In the genomic region with DNA sequence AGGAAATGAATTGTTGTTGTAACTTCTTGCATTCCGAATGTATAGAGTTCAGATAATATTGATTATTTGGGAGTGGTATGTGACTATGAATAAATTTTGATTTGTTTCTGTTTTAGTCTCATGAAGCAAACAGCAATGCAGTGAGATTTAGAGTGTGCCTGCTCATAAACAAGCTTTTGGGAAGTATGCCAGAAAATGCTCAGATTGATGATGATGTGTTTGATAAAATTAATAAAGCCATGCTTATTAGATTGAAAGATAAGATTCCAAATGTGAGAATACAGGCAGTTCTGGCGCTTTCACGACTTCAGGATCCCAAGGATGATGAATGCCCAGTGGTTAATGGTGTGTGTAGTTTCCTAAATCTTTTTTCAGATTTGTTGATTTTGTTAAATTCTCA, we compare ENCODE assay signal across 10 cellular contexts. TPM values are rescaled to one million over a fixed set of nuclear protein-coding genes. Genes with fewer than 3 reads are reported as not detected.
DNase-seq lines count a peak whose midpoint lies in the region; ATAC-seq and TF ChIP-seq lines count a peak whose summit lies in the region.
"Had no signal": no experiment of that assay in that cellular context is flagged by ENCODE, and none has a peak within 500 bp of the region (broad histone marks: within the 10 kb centered on the region; RNA-seq: fewer than 3 reads in every experiment).

No MANE protein-coding gene starts in this region.

- POLR2A ChIA-PET in AG04450 (lab: Yijun Ruan, JAX): no interaction called here
- POLR2A ChIA-PET in HEK293T (lab: Yijun Ruan, JAX): no interaction called here

- H3K36me3 ChIP-seq in GM23338 (ENCODE audit: insufficient read depth) (peaks cover 10% of the 10 kb centered on the region; the same call in 1 of the 2 replicates), WERI-Rb-1 (peaks cover 78% of the 10 kb centered on the region)

- peak overlapping the region; percentile 92 for H3K4me2 ChIP-seq in GM23338

- H4K20me1 ChIP-seq in GM23338 (replicated peaks; ENCODE audit: insufficient read depth): peaks cover 18% of the 10 kb centered on the region

- peaks cover 83% of the 10 kb centered on the region for H3K79me2 ChIP-seq in GM23338 (replicated peaks; ENCODE audit: insufficient read depth)

- ATAC-seq in GM23338: no peak
- ATAC-seq: psoas muscle had no signal

- CTCF ChIA-PET in AG04450 (lab: Charles Lee) (no interaction called here), HEK293T (lab: Yijun Ruan, JAX) (no interaction called here)

- no peak for TF ChIP-seq CTCF in AG04450 (IDR thresholded peaks at IDR 0.05; ENCODE audit: low read depth, low read length)
- TF ChIP-seq CTCF in GM23338 (conservative IDR thresholded peaks at IDR 0.05; ENCODE audit: low read depth in 2 of 2): no peak
- no peak for TF ChIP-seq CTCF in WERI-Rb-1 (IDR thresholded peaks at IDR 0.05; ENCODE audit: low read depth, low read length)
- TF ChIP-seq CTCF in fibroblast of villous mesenchyme (IDR thresholded peaks at IDR 0.05; ENCODE audit: insufficient read depth, low read depth, low read length): no peak

- DNase-seq in AG04450 (ENCODE audit: low read depth, low spot score) (no peak), GM23338 (ENCODE audit: low spot score) (no peak), WERI-Rb-1 (no peak), fibroblast of villous mesenchyme (ENCODE audit: low read depth) (no peak), superior temporal gyrus (ENCODE audit: extremely low spot score) (no peak), HEK293T (ENCODE audit: extremely low spot score) (no peak), cerebellum (ENCODE audit: low spot score) (no peak), NOMO-1 treated with dmso at 0.1 percent for 144 hours (lab: John Stamatoyannopoulos, UW; ENCODE audit: unreplicated experiment) (no peak)
- DNase-seq: psoas muscle had no signal

- H3K27me3 ChIP-seq in AG04450 (ENCODE audit: control insufficient read depth, insufficient read depth, low read length) (no peaks in the 10 kb centered on the region), GM23338 (ENCODE audit: insufficient read depth) (no peaks in the 10 kb centered on the region), WERI-Rb-1 (ENCODE audit: insufficient read depth, low read depth, severe bottlenecking) (no peaks in the 10 kb centered on the region)

- no peaks in the 10 kb centered on the region for H3F3A ChIP-seq in GM23338 (replicated peaks; ENCODE audit: low read depth)

- no peaks in the 10 kb centered on the region for H3K27me3 Mint-ChIP-seq in GM23338 (ENCODE audit: insufficient read depth, low read depth, poor library complexity)
- H3K27me3 Mint-ChIP-seq: dendritic cell treated with granulocyte-macrophage colony-stimulating factor and Interleukin-4, amounts not matched to agents 40 ng/mL and 50 ng/mL, for 4 days had no signal

- peak overlapping the region; percentile 100 for H3K4me3 Mint-ChIP-seq in GM23338
- H3K4me3 Mint-ChIP-seq: dendritic cell treated with granulocyte-macrophage colony-stimulating factor and Interleukin-4, amounts not matched to agents 40 ng/mL and 50 ng/mL, for 4 days had no signal

- no peak overlapping the region for H3K27ac Mint-ChIP-seq in GM23338

- H2AFZ ChIP-seq in GM23338: no peak overlapping the region

- H3K9me3 Mint-ChIP-seq in GM23338: no peaks in the 10 kb centered on the region
- H3K9me3 Mint-ChIP-seq: dendritic cell treated with granulocyte-macrophage colony-stimulating factor and Interleukin-4, amounts not matched to agents 40 ng/mL and 50 ng/mL, for 4 days had no signal

- H3K4me3 ChIP-seq in AG04450 (ENCODE audit: low read depth, low read length) (peak overlapping the region; percentile 11; the same call in 1 of the 2 replicates), GM23338 (peak overlapping the region; percentile 89), WERI-Rb-1 (ENCODE audit: low read depth, low read length) (peak overlapping the region; percentile 94), fibroblast of villous mesenchyme (ENCODE audit: low read depth, low read length) (peak overlapping the region; percentile 89)
- H3K4me3 ChIP-seq: psoas muscle had no signal

- peaks cover 14% of the 10 kb centered on the region for H3K4me1 ChIP-seq in GM23338 (ENCODE audit: insufficient read depth)

- H3K27ac ChIP-seq in AG04450 (ENCODE audit: low read depth, low read length): no peak overlapping the region
- no peak overlapping the region for H3K27ac ChIP-seq in GM23338 (ENCODE audit: low read depth)
- no peak overlapping the region for H3K27ac ChIP-seq in WERI-Rb-1
- H3K27ac ChIP-seq: psoas muscle had no signal

- peaks cover 52% of the 10 kb centered on the region for H3K36me3 Mint-ChIP-seq in GM23338 (ENCODE audit: low read depth)

- H3K4me1 Mint-ChIP-seq in GM23338: peaks cover 18% of the 10 kb centered on the region

- H3K9me3 ChIP-seq in AG04450 (ENCODE audit: control insufficient read depth, insufficient read depth, low read length) (0 out of 2 replicates have a peak, but pooled peaks cover 2% of the 10 kb centered on the region), WERI-Rb-1 (ENCODE audit: severe bottlenecking) (no peaks in the 10 kb centered on the region)
- H3K9me3 ChIP-seq: psoas muscle had no signal

- H3K9me2 ChIP-seq in GM23338 (ENCODE audit: insufficient read depth): no peaks in the 10 kb centered on the region

TF ChIP-seq in GM23338, 12 proteins besides CTCF, POLR2A, EP300 and RAD21:
- TF ChIP-seq CREB1 (CRISPR knock-in tag; IDR thresholded peaks at IDR 0.05; ENCODE audit: low read depth) (no peak), ETS1 (IDR thresholded peaks at IDR 0.05) (no peak)

TF ChIP-seq in HEK293T, 16 proteins besides CTCF, POLR2A, EP300 and RAD21:
- TF ChIP-seq FOXA1 (IDR thresholded peaks at IDR 0.05) (no peak), CTBP1 (IDR thresholded peaks at IDR 0.05; ENCODE audit: borderline replicate concordance) (no peak), LEF1 (IDR thresholded peaks at IDR 0.05; ENCODE audit: borderline replicate concordance) (no peak), SP1 (IDR thresholded peaks at IDR 0.05) (no peak), NFRKB (IDR thresholded peaks at IDR 0.05) (no peak), L3MBTL2 (conservative IDR thresholded peaks at IDR 0.05) (no peak), FOXM1 (IDR thresholded peaks at IDR 0.05; ENCODE audit: borderline replicate concordance) (no peak), ELF4 (IDR thresholded peaks at IDR 0.05) (no peak), ZNF384 (IDR thresholded peaks at IDR 0.05) (no peak), SUZ12 (IDR thresholded peaks at IDR 0.05) (no peak), HDGF (IDR thresholded peaks at IDR 0.05; ENCODE audit: borderline replicate concordance) (no peak), BHLHE40 (IDR thresholded peaks at IDR 0.05; ENCODE audit: borderline replicate concordance) (no peak), ARNT (IDR thresholded peaks at IDR 0.05) (no peak)
- TF ChIP-seq, protein P1, sequence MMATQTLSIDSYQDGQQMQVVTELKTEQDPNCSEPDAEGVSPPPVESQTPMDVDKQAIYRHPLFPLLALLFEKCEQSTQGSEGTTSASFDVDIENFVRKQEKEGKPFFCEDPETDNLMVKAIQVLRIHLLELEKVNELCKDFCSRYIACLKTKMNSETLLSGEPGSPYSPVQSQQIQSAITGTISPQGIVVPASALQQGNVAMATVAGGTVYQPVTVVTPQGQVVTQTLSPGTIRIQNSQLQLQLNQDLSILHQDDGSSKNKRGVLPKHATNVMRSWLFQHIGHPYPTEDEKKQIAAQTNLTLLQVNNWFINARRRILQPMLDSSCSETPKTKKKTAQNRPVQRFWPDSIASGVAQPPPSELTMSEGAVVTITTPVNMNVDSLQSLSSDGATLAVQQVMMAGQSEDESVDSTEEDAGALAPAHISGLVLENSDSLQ (IDR thresholded peaks at IDR 0.05): no peak

RNA-seq across cellular contexts. Expression of gene NCAPG, which starts 2.0 kb away (rescaled TPM):
- polyA plus RNA-seq in AG04450 (2011; rRNA removed) (5.3 and 9.1 TPM in 2 replicates), GM23338 (2016; fragmentation: Nextera tagmentation; extraction: Ambion mirVana) (18.7 and 24.4 TPM in 2 replicates)
- 3.0 and 6.1 TPM in 2 replicates for polyA minus RNA-seq in AG04450 (2011; rRNA and poly(A)+ RNA removed)
- total RNA-seq in GM23338 (2014; rRNA removed; shearing (Covaris generic)): 40.9 and 45.8 TPM in 2 replicates
- total RNA-seq in fibroblast of villous mesenchyme (17.4 and 32.8 TPM in 2 replicates), cerebellum (41.3 TPM)

RNA-seq across cellular contexts. Expression of gene DCAF16, which starts 2.2 kb away (rescaled TPM):
- polyA plus RNA-seq in AG04450 (2011; rRNA removed) (19.8 and 22.2 TPM in 2 replicates), GM23338 (2016; fragmentation: Nextera tagmentation; extraction: Ambion mirVana) (26.5 and 28.7 TPM in 2 replicates)
- 16.9 and 20.3 TPM in 2 replicates for polyA minus RNA-seq in AG04450 (2011; rRNA and poly(A)+ RNA removed)
- total RNA-seq in GM23338 (2014; rRNA removed; shearing (Covaris generic)): 42.8 and 46.3 TPM in 2 replicates
- total RNA-seq in fibroblast of villous mesenchyme (21.2 and 23.8 TPM in 2 replicates), cerebellum (49.4 TPM)

RNA-seq across cellular contexts. Expression of gene FAM184B, which starts 31.4 kb away (rescaled TPM):
- polyA plus RNA-seq in AG04450 (2011; rRNA removed): 0.07 and 0.09 TPM in 2 replicates
- 0.05 and 0.09 TPM in 2 replicates for polyA minus RNA-seq in AG04450 (2011; rRNA and poly(A)+ RNA removed)
- 0.31 and 0.49 TPM in 2 replicates for total RNA-seq in GM23338 (2014; rRNA removed; shearing (Covaris generic))
- 0.11 and 0.19 TPM in 2 replicates for polyA plus RNA-seq in GM23338 (2016; fragmentation: Nextera tagmentation; extraction: Ambion mirVana)
- total RNA-seq in fibroblast of villous mesenchyme: under 0.01 TPM in 1 of 2 replicates, not detected in the other
- total RNA-seq in cerebellum: 2.3 TPM

Comparison
In these comparisons a context has a peak if more than half of its experiments do, and no peak if none do; other contexts are left out.
1. H3K4me3 ChIP-seq: peak in every context shown above with its lines; median percentile 94 in WERI-Rb-1; 89 in GM23338; 89 in fibroblast of villous mesenchyme; 11 in AG04450.